In genomic region chr22:19889951-19890350, GRCh38 we compare ENCODE assay signal across 16 cellular contexts. TPM values are rescaled to one million over a fixed set of nuclear protein-coding genes. Genes with fewer than 3 reads are reported as not detected.
DNase-seq lines count a peak whose midpoint lies in the region; ATAC-seq, FAIRE-seq and TF ChIP-seq lines count a peak whose summit lies in the region.
"Had no signal": no experiment of that assay in that cellular context is flagged by ENCODE, and none has a peak within 500 bp of the region (broad histone marks: within the 10 kb centered on the region; RNA-seq: fewer than 3 reads in every experiment).

No MANE protein-coding gene starts in this region.

- WGBS in H1 (ENCODE audit: extremely low coverage in 1 of 2, insufficient coverage in 1 of 2, insufficient read length in 1 of 2, insufficient replicate concordance in 2 of 2, low coverage in 1 of 2, low lambda C conversion rate in 2 of 2, missing lambda C conversion rate in 1 of 2), 2 experiments, result 91% methylated on average over 9 of the region's 9 CpGs; no CpG with 5 or more reads in 1 of the 2 experiments

- no peak overlapping the region for H3K14ac ChIP-seq in H1 (ENCODE audit: insufficient read length)

- no peak overlapping the region for H3K56ac ChIP-seq in H1 (replicated peaks; ENCODE audit: insufficient read length, low read depth, low read length)

- TF ChIP-seq EP300 in H1 (IDR thresholded peaks at IDR 0.05; ENCODE audit: borderline replicate concordance in 1 of 2, low read depth in 2 of 2, low read length in 2 of 2), result no peak

- no peak overlapping the region for H3K4me2 ChIP-seq in H1 (ENCODE audit: insufficient read depth in 1 of 2, low read depth in 2 of 2, low read length in 2 of 2)
- H3K4me2 ChIP-seq: GM23338 had no signal

- peaks cover 7 to 20% (median 18%) of the 10 kb centered on the region in 4 experiments for H3K4me1 ChIP-seq in H1 (replicated peaks in 1 of 4; ENCODE audit: control insufficient read depth in 3 of 4, insufficient read depth in 4 of 4, low read length in 3 of 4)

- no peak for FAIRE-seq in H1 (lab: Jason Lieb, UNC)
- FAIRE-seq: GM12892, keratinocyte had no signal

- H3K36me3 ChIP-seq in H1 (ENCODE audit: control insufficient read depth in 2 of 4, insufficient read depth in 4 of 4, low read length in 3 of 4), result no peaks in the 10 kb centered on the region

- ATAC-seq in GM18517 (IDR thresholded peaks at IDR 0.05; ENCODE audit: unreplicated experiment), result no peak
- ATAC-seq: GM23338, natural killer cell, upper lobe of right lung had no signal

- TF ChIP-seq POLR2A in H1 (IDR thresholded peaks at IDR 0.05; ENCODE audit: control extremely low read depth in 1 of 2, low read depth in 2 of 2, low read length in 2 of 2), result no peak

- peak overlapping the region; percentile 79 for H2BK120ac ChIP-seq in H1 (replicated peaks; ENCODE audit: low read depth, low read length)

- peaks cover 28% of the 10 kb centered on the region for H3K4me1 Mint-ChIP-seq in MCF 10A (ENCODE audit: insufficient read depth, unreplicated experiment)
- peaks cover 41% of the 10 kb centered on the region for H3K4me1 Mint-ChIP-seq in nephron progenitor cell

- peak overlapping the region; percentile 45; the same call in 1 of the 2 replicates for H2BK5ac ChIP-seq in H1 (ENCODE audit: low read depth, low read length)

- H3K27me3 Mint-ChIP-seq in MCF 10A (ENCODE audit: insufficient read depth, unreplicated experiment) (no peaks in the 10 kb centered on the region), nephron progenitor cell (ENCODE audit: low read depth, poor library complexity) (peaks cover 8% of the 10 kb centered on the region)

- no peaks in the 10 kb centered on the region for H3K23me2 ChIP-seq in H1 (ENCODE audit: low read depth, low read length)

- no peak overlapping the region for H3K4me3 ChIP-seq in H1 (ENCODE audit: extremely low read depth in 1 of 4, insufficient read depth in 2 of 4, low read depth in 3 of 4, low read length in 4 of 4)
- H3K4me3 ChIP-seq: dorsolateral prefrontal cortex, GM23338, upper lobe of right lung had no signal

- H3K9ac ChIP-seq in H1 (replicated peaks in 1 of 4; ENCODE audit: extremely low read depth in 1 of 4, low read depth in 3 of 4, low read length in 3 of 4), result no peak overlapping the region

- H2BK12ac ChIP-seq in H1 (ENCODE audit: low read depth, low read length), result peak overlapping the region; percentile 45; the same call in 1 of the 2 replicates

- CTCF ChIA-PET in H1 (lab: Charles Lee; ENCODE audit: partially characterized antibody), result interaction anchor here (0.7 to 9.5 kb wide), 15 partner anchors 9 to 210 kb away, joined by 3 to 69 read pairs (median 5); no protein-coding TSS in a partner anchor
- CTCF ChIA-PET in MCF 10A (lab: Yijun Ruan, JAX), result interaction anchor here (1.2 to 1.3 kb wide), 2 partner anchors 132 to 160 kb away, joined by 3 to 5 read pairs; no protein-coding TSS in a partner anchor

- peak overlapping the region; percentile 92; the same call in 1 of the 2 replicates for H2BK20ac ChIP-seq in H1 (ENCODE audit: low read length)

- H3K36me3 Mint-ChIP-seq in MCF 10A (ENCODE audit: insufficient read depth, unreplicated experiment) (peaks cover 14% of the 10 kb centered on the region), nephron progenitor cell (ENCODE audit: low read depth) (peaks cover 7% of the 10 kb centered on the region)
- H3K36me3 Mint-ChIP-seq: natural killer cell had no signal

- peak overlapping the region; percentile 96 for H2BK15ac ChIP-seq in H1 (ENCODE audit: low read length)

- no peak overlapping the region for H3K4ac ChIP-seq in H1 (replicated peaks; ENCODE audit: insufficient read length, low read depth, low read length)

- H3K23ac ChIP-seq in H1 (ENCODE audit: insufficient read length), result no peak overlapping the region

- no peak for TF ChIP-seq RAD21 in H1 (IDR thresholded peaks at IDR 0.05 in 1 of 2, conservative IDR thresholded peaks at IDR 0.05 in 1 of 2; ENCODE audit: low read depth in 2 of 2, low read length in 2 of 2)

- POLR2A ChIA-PET in H1 (lab: Charles Lee; ENCODE audit: partially characterized antibody) (interaction anchor here (0.7 to 1.4 kb wide), 4 partner anchors 9 to 191 kb away, joined by 3 read pairs; no protein-coding TSS in a partner anchor), MCF 10A (lab: Yijun Ruan, JAX) (interaction anchor here (0.6 to 1.8 kb wide), 2 partner anchors 29 to 133 kb away, joined by 3 to 7 read pairs; no protein-coding TSS in a partner anchor)

- DNase-seq in activated T-cell treated with anti-CD3 and anti-CD28 coated beads for 1 hour (ENCODE audit: low read depth) (peak; percentile 24), activated T-cell treated with anti-CD3 and anti-CD28 coated beads for 4 hours (no peak), H1 (ENCODE audit: low read depth in 1 of 2, low spot score in 2 of 2) (no peak), MCF 10A (ENCODE audit: unreplicated experiment) (no peak), nephron progenitor cell (no peak)
- DNase-seq in activated CD4-positive, alpha-beta T cell treated with anti-CD3 and anti-CD28 coated beads, Interleukin-2, amount 50 U/mL, for 1 hour, result peak; percentile 39
- peak; percentile 49 for DNase-seq in stimulated activated CD8-positive, alpha-beta memory T cell treated with anti-CD3 and anti-CD28 coated beads, Interleukin-4, amount 100 ng/mL, for 48 hours
- DNase-seq: DMS53, dorsolateral prefrontal cortex, foreskin fibroblast, natural killer cell, upper lobe of right lung had no signal

- H3K27ac ChIP-seq in H1 (ENCODE audit: low read depth, low read length), result no peak overlapping the region
- H3K27ac ChIP-seq: upper lobe of right lung had no signal

- H3K9me3 Mint-ChIP-seq in MCF 10A (ENCODE audit: unreplicated experiment), result no peaks in the 10 kb centered on the region
- no peaks in the 10 kb centered on the region for H3K9me3 Mint-ChIP-seq in nephron progenitor cell
- H3K9me3 Mint-ChIP-seq: GM23338, natural killer cell had no signal

- H3K27ac Mint-ChIP-seq in MCF 10A (ENCODE audit: low read depth, unreplicated experiment) (no peak overlapping the region), nephron progenitor cell (no peak overlapping the region)
- H3K27ac Mint-ChIP-seq: GM23338, natural killer cell had no signal

- intact Hi-C loops in MCF 10A (cut with micrococcal nuclease), result no loop called here

- no peak overlapping the region for H2AFZ ChIP-seq in H1 (ENCODE audit: low read length)
- H2AFZ ChIP-seq: GM23338 had no signal

- H4K91ac ChIP-seq in H1 (replicated peaks; ENCODE audit: insufficient read length, low read length), result peak overlapping the region; percentile 88

- TF ChIP-seq CTCF in H1 (IDR thresholded peaks at IDR 0.05; ENCODE audit: control extremely low read depth in 1 of 3, insufficient read depth in 1 of 3, low read depth in 1 of 3, low read length in 3 of 3), result no peak
- TF ChIP-seq CTCF in MCF 10A (IDR thresholded peaks at IDR 0.05; ENCODE audit: unreplicated experiment), result no peak
- TF ChIP-seq CTCF in nephron progenitor cell (IDR thresholded peaks at IDR 0.05), result no peak

- no TSS peak for BruUV-seq in MCF 10A (replicated peaks; lab: Mats Ljungman, UMichigan)

- H3K4me3 Mint-ChIP-seq in MCF 10A (ENCODE audit: unreplicated experiment), result no peak overlapping the region
- H3K4me3 Mint-ChIP-seq in nephron progenitor cell, result no peak overlapping the region
- H3K4me3 Mint-ChIP-seq: GM23338, natural killer cell had no signal

- H3K79me1 ChIP-seq in H1 (ENCODE audit: low read depth, low read length), result no peaks in the 10 kb centered on the region

- no peak overlapping the region for H2AK5ac ChIP-seq in H1 (ENCODE audit: low read depth, low read length)

- no peaks in the 10 kb centered on the region for H4K20me1 ChIP-seq in H1 (replicated peaks in 1 of 2; ENCODE audit: control insufficient read depth in 1 of 2, insufficient read depth in 2 of 2, low read length in 2 of 2)

- H4K8ac ChIP-seq in H1 (ENCODE audit: extremely low read depth, insufficient read depth, low read length), result no peak overlapping the region

- H3K27me3 ChIP-seq in H1 (replicated peaks in 1 of 4; ENCODE audit: control insufficient read depth in 3 of 4, extremely low read depth in 1 of 4, insufficient read depth in 3 of 4, low read length in 3 of 4), result peaks cover 0 to 2% (median 0%) of the 10 kb centered on the region in 4 experiments; a peak in 4 of 7 replicates
- H3K27me3 ChIP-seq: dorsolateral prefrontal cortex, upper lobe of right lung had no signal

- no peak overlapping the region for H3K18ac ChIP-seq in H1 (ENCODE audit: extremely low read depth, low read length)

- H3K9me3 ChIP-seq in H1 (ENCODE audit: insufficient read depth in 2 of 2, low read depth in 1 of 2, low read length in 1 of 2), result no peaks in the 10 kb centered on the region
- H3K9me3 ChIP-seq: upper lobe of right lung had no signal

- no peak overlapping the region for H4K5ac ChIP-seq in H1 (ENCODE audit: insufficient read length, low read depth, low read length)

- no peaks in the 10 kb centered on the region for H3K79me2 ChIP-seq in H1 (ENCODE audit: control insufficient read depth in 1 of 2, insufficient read depth in 2 of 2, low read length in 2 of 2)

RNA-seq across cellular contexts. Expression of gene GNB1L, which starts 35.3 kb away (rescaled TPM):
- total RNA-seq in H1 (2021; fragmentation: NEBNext Ultra II Directional; extraction: Animal tissue kit (Norgen Biotek cat#: 25700)), result 14.3 and 15.6 TPM in 2 replicates
- 14.0 and 23.2 TPM in 2 replicates for polyA plus RNA-seq in H1 (2011; rRNA removed)
- 17.3 TPM for polyA plus RNA-seq in H1 (2011; cell fraction: cytosol; rRNA removed)
- 21.9 TPM for polyA plus RNA-seq in H1 (2011; cell fraction: nucleus; rRNA removed)
- polyA plus RNA-seq in H1 (2012, experiment 1 of 2), result 9.1 to 18.9 TPM (median 16.9 TPM) in 4 replicates
- 14.8 TPM for polyA plus RNA-seq in H1 (2012, experiment 2 of 2)
- 5.8 TPM for polyA plus RNA-seq in H1 (2013, experiment 1 of 2)
- 5.3 TPM for polyA plus RNA-seq in H1 (2013, experiment 2 of 2)
- 3.8 and 4.5 TPM in 2 replicates for polyA minus RNA-seq in H1 (2011; rRNA and poly(A)+ RNA removed)
- polyA minus RNA-seq in H1 (2011; cell fraction: cytosol; rRNA and poly(A)+ RNA removed), result 6.1 TPM
- 5.6 TPM for polyA minus RNA-seq in H1 (2011; cell fraction: nucleus; rRNA and poly(A)+ RNA removed)
- total RNA-seq in MCF 10A (2022), result 4.3 and 7.1 TPM in 2 replicates

RNA-seq across cellular contexts. Expression of gene RTL10, which starts 35.3 kb away (rescaled TPM):
- 16.1 and 18.8 TPM in 2 replicates for total RNA-seq in H1 (2021; fragmentation: NEBNext Ultra II Directional; extraction: Animal tissue kit (Norgen Biotek cat#: 25700))
- 11.5 and 15.5 TPM in 2 replicates for polyA plus RNA-seq in H1 (2011; rRNA removed)
- 9.8 TPM for polyA plus RNA-seq in H1 (2011; cell fraction: cytosol; rRNA removed)
- 21.7 TPM for polyA plus RNA-seq in H1 (2011; cell fraction: nucleus; rRNA removed)
- 9.6 to 13.3 TPM (median 12.3 TPM) in 4 replicates for polyA plus RNA-seq in H1 (2012, experiment 1 of 2)
- polyA plus RNA-seq in H1 (2012, experiment 2 of 2), result 9.3 TPM
- polyA plus RNA-seq in H1 (2013, experiment 1 of 2), result 7.9 TPM
- polyA plus RNA-seq in H1 (2013, experiment 2 of 2), result 7.7 TPM
- polyA minus RNA-seq in H1 (2011; rRNA and poly(A)+ RNA removed), result 32.1 and 33.6 TPM in 2 replicates
- 10.3 TPM for polyA minus RNA-seq in H1 (2011; cell fraction: cytosol; rRNA and poly(A)+ RNA removed)
- polyA minus RNA-seq in H1 (2011; cell fraction: nucleus; rRNA and poly(A)+ RNA removed), result 21.5 TPM
- total RNA-seq in MCF 10A (2022), result 16.8 and 20.6 TPM in 2 replicates

RNA-seq across cellular contexts. Expression of gene COMT, which starts 51.6 kb away (rescaled TPM):
- 15.2 and 16.6 TPM in 2 replicates for total RNA-seq in H1 (2021; fragmentation: NEBNext Ultra II Directional; extraction: Animal tissue kit (Norgen Biotek cat#: 25700))
- polyA plus RNA-seq in H1 (2011; rRNA removed), result 33.7 and 45.0 TPM in 2 replicates
- polyA plus RNA-seq in H1 (2011; cell fraction: cytosol; rRNA removed), result 30.8 TPM
- 39.7 TPM for polyA plus RNA-seq in H1 (2011; cell fraction: nucleus; rRNA removed)
- 21.8 to 30.3 TPM (median 29.0 TPM) in 4 replicates for polyA plus RNA-seq in H1 (2012, experiment 1 of 2)
- polyA plus RNA-seq in H1 (2012, experiment 2 of 2), result 26.2 TPM
- 12.0 TPM for polyA plus RNA-seq in H1 (2013, experiment 1 of 2)
- 10.6 TPM for polyA plus RNA-seq in H1 (2013, experiment 2 of 2)
- 9.1 and 11.6 TPM in 2 replicates for polyA minus RNA-seq in H1 (2011; rRNA and poly(A)+ RNA removed)
- polyA minus RNA-seq in H1 (2011; cell fraction: cytosol; rRNA and poly(A)+ RNA removed), result 25.5 TPM
- 7.3 TPM for polyA minus RNA-seq in H1 (2011; cell fraction: nucleus; rRNA and poly(A)+ RNA removed)
- 196 and 208 TPM in 2 replicates for total RNA-seq in MCF 10A (2022)

RNA-seq across cellular contexts. Expression of gene TXNRD2, which starts 51.7 kb away (rescaled TPM):
- 14.2 and 14.8 TPM in 2 replicates for total RNA-seq in H1 (2021; fragmentation: NEBNext Ultra II Directional; extraction: Animal tissue kit (Norgen Biotek cat#: 25700))
- polyA plus RNA-seq in H1 (2011; rRNA removed), result 21.9 and 25.0 TPM in 2 replicates
- polyA plus RNA-seq in H1 (2011; cell fraction: cytosol; rRNA removed), result 20.2 TPM
- polyA plus RNA-seq in H1 (2011; cell fraction: nucleus; rRNA removed), result 38.2 TPM
- 11.3 to 14.7 TPM (median 13.7 TPM) in 4 replicates for polyA plus RNA-seq in H1 (2012, experiment 1 of 2)
- 16.5 TPM for polyA plus RNA-seq in H1 (2012, experiment 2 of 2)
- polyA plus RNA-seq in H1 (2013, experiment 1 of 2), result 8.1 TPM
- polyA plus RNA-seq in H1 (2013, experiment 2 of 2), result 9.0 TPM
- 6.3 and 8.1 TPM in 2 replicates for polyA minus RNA-seq in H1 (2011; rRNA and poly(A)+ RNA removed)
- 6.8 TPM for polyA minus RNA-seq in H1 (2011; cell fraction: cytosol; rRNA and poly(A)+ RNA removed)
- polyA minus RNA-seq in H1 (2011; cell fraction: nucleus; rRNA and poly(A)+ RNA removed), result 13.8 TPM
- total RNA-seq in MCF 10A (2022), result 28.7 and 39.9 TPM in 2 replicates

Comparison
In these comparisons a context has a peak if more than half of its experiments do, and no peak if none do; other contexts are left out.
1. DNase-seq: peak in activated T-cell treated with anti-CD3 and anti-CD28 coated beads for 1 hour (single experiment), activated CD4-positive, alpha-beta T cell treated with anti-CD3 and anti-CD28 coated beads, Interleukin-2, amount 50 U/mL, for 1 hour (single experiment) and stimulated activated CD8-positive, alpha-beta memory T cell treated with anti-CD3 and anti-CD28 coated beads, Interleukin-4, amount 100 ng/mL, for 48 hours (single experiment); none in activated T-cell treated with anti-CD3 and anti-CD28 coated beads for 4 hours (single experiment), H1 (0 of 2), MCF 10A (single experiment) and nephron progenitor cell (single experiment).
2. RNA of gene COMT, which starts 51.6 kb away (total RNA-seq): 196 to 208 TPM in MCF 10A; 15.2 to 16.6 TPM in H1; every median in the first group is over 10 times any median in the second.